ENCODE assay signal across 9 cellular contexts in genomic region chr9:71858812-71859211, GRCh38. TPM values are rescaled to one million over a fixed set of nuclear protein-coding genes. Genes with fewer than 3 reads are reported as not detected.
DNase-seq lines count a peak whose midpoint lies in the region; ATAC-seq and TF ChIP-seq lines count a peak whose summit lies in the region.
"Had no signal": no experiment of that assay in that cellular context is flagged by ENCODE, and none has a peak within 500 bp of the region (broad histone marks: within the 10 kb centered on the region; RNA-seq: fewer than 3 reads in every experiment).

No MANE protein-coding gene starts in this region.

- no peaks in the 10 kb centered on the region for H4K20me1 ChIP-seq in GM23248 (ENCODE audit: insufficient read depth)

- ATAC-seq in GM18868 (IDR thresholded peaks at IDR 0.05; ENCODE audit: unreplicated experiment) (peak; percentile 89), WTC11 (no peak)

- no peaks in the 10 kb centered on the region for H3K4me1 ChIP-seq in GM23248 (ENCODE audit: insufficient read depth)

- H3K27me3 Mint-ChIP-seq in WTC11 (ENCODE audit: low read depth): no peaks in the 10 kb centered on the region
- H3K27me3 Mint-ChIP-seq: dendritic cell treated with granulocyte-macrophage colony-stimulating factor and Interleukin-4, amounts not matched to agents 40 ng/mL and 50 ng/mL, for 4 days had no signal

- CTCF ChIA-PET in WTC11 (lab: Charles Lee): no interaction called here

- in situ Hi-C loops in GM23248 (cut with MboI): no loop called here

- POLR2A ChIA-PET in WTC11 (lab: Charles Lee): no interaction called here

- no peaks in the 10 kb centered on the region for H3K27me3 ChIP-seq in GM23248 (replicated peaks; ENCODE audit: insufficient read depth)
- H3K27me3 ChIP-seq: ovary had no signal

- no peak for TF ChIP-seq CTCF in foreskin fibroblast (IDR thresholded peaks at IDR 0.05; ENCODE audit: low read depth, low read length)
- no peak for TF ChIP-seq CTCF in WTC11 (IDR thresholded peaks at IDR 0.05)

- H3K4me1 Mint-ChIP-seq in WTC11: peaks cover 9% of the 10 kb centered on the region; the same call in 1 of the 2 replicates

- H3K9me3 Mint-ChIP-seq in WTC11: peaks cover 18% of the 10 kb centered on the region

- H3K27ac Mint-ChIP-seq in WTC11: no peak overlapping the region
- H3K27ac Mint-ChIP-seq: dendritic cell treated with granulocyte-macrophage colony-stimulating factor and Interleukin-4, amounts not matched to agents 40 ng/mL and 50 ng/mL, for 4 days had no signal

- H3K4me2 ChIP-seq in GM23248 (ENCODE audit: unreplicated experiment): no peak overlapping the region

- H3K4me3 Mint-ChIP-seq in WTC11: no peak overlapping the region
- H3K4me3 Mint-ChIP-seq: dendritic cell treated with granulocyte-macrophage colony-stimulating factor and Interleukin-4, amounts not matched to agents 40 ng/mL and 50 ng/mL, for 4 days had no signal

- H3K36me3 ChIP-seq in GM23248 (ENCODE audit: low read depth): 0 out of 2 replicates have a peak, but pooled peaks cover 4% of the 10 kb centered on the region
- H3K36me3 ChIP-seq: ovary had no signal

- no peaks in the 10 kb centered on the region for H3K9me2 ChIP-seq in GM23248 (ENCODE audit: insufficient read depth)

- H3F3A ChIP-seq in GM23248 (ENCODE audit: insufficient read depth): no peaks in the 10 kb centered on the region; the same call in 1 of the 2 replicates

- DNase-seq in GM23248 (peak; percentile 4), HS-27A (ENCODE audit: low read depth) (peak; percentile 3), foreskin fibroblast (peak; percentile 10 to 21), WTC11 (ENCODE audit: low spot score) (no peak), D341Med (ENCODE audit: low spot score) (no peak)
- no peak for DNase-seq in stimulated activated CD8-positive, alpha-beta memory T cell treated with anti-CD3 and anti-CD28 coated beads, Interleukin-4, amount 100 ng/mL, for 48 hours
- DNase-seq: ovary had no signal

- no peak overlapping the region for H3K4me3 ChIP-seq in GM23248
- H3K4me3 ChIP-seq in foreskin fibroblast (ENCODE audit: low read depth in 1 of 2, low read length in 2 of 2): no peak overlapping the region
- H3K4me3 ChIP-seq: ovary had no signal

- no peak overlapping the region for H2AFZ ChIP-seq in GM23248

- no peak overlapping the region for H3K27ac ChIP-seq in GM23248
- H3K27ac ChIP-seq: ovary had no signal

- peaks cover 7% of the 10 kb centered on the region for H3K9me3 ChIP-seq in GM23248 (ENCODE audit: low read depth)
- H3K9me3 ChIP-seq: ovary had no signal

- H3K9ac ChIP-seq in GM23248: no peak overlapping the region

- H3K36me3 Mint-ChIP-seq in WTC11: peaks cover 37% of the 10 kb centered on the region

- H3K79me2 ChIP-seq in GM23248 (ENCODE audit: insufficient read depth): no peaks in the 10 kb centered on the region

TF ChIP-seq in WTC11, 78 proteins besides CTCF, POLR2A, EP300 and RAD21:
- no peak for TF ChIP-seq IRF2 (CRISPR knock-in tag; IDR thresholded peaks at IDR 0.05; ENCODE audit: borderline replicate concordance, low read depth)
- TF ChIP-seq USF2 (CRISPR knock-in tag; IDR thresholded peaks at IDR 0.05): no peak

RNA-seq across cellular contexts. Expression of gene ABHD17B, which starts 52.2 kb away (rescaled TPM):
- total RNA-seq in GM23248 (2014; rRNA removed; shearing (Covaris generic)): 10.7 and 14.4 TPM in 2 replicates
- 6.3 and 7.7 TPM in 2 replicates for polyA plus RNA-seq in GM23248 (2016; fragmentation: Nextera tagmentation; extraction: Ambion mirVana)
- 55.0 to 59.9 TPM (median 56.6 TPM) in 3 replicates for total RNA-seq in WTC11 (2021)

RNA-seq across cellular contexts. Expression of gene C9orf85, which starts 52.6 kb away (rescaled TPM):
- 12.1 and 16.3 TPM in 2 replicates for total RNA-seq in GM23248 (2014; rRNA removed; shearing (Covaris generic))
- polyA plus RNA-seq in GM23248 (2016; fragmentation: Nextera tagmentation; extraction: Ambion mirVana): 11.8 and 13.2 TPM in 2 replicates
- 13.2 to 20.2 TPM (median 15.2 TPM) in 3 replicates for total RNA-seq in WTC11 (2021)

Comparison
In these comparisons a context has a peak if more than half of its experiments do, and no peak if none do; other contexts are left out.
1. DNase-seq: peak in GM23248 (single experiment), HS-27A (single experiment) and foreskin fibroblast (2 of 2); none in WTC11 (single experiment), stimulated activated CD8-positive, alpha-beta memory T cell treated with anti-CD3 and anti-CD28 coated beads, Interleukin-4, amount 100 ng/mL, for 48 hours (single experiment) and D341Med (single experiment).